In the genomic region with DNA sequence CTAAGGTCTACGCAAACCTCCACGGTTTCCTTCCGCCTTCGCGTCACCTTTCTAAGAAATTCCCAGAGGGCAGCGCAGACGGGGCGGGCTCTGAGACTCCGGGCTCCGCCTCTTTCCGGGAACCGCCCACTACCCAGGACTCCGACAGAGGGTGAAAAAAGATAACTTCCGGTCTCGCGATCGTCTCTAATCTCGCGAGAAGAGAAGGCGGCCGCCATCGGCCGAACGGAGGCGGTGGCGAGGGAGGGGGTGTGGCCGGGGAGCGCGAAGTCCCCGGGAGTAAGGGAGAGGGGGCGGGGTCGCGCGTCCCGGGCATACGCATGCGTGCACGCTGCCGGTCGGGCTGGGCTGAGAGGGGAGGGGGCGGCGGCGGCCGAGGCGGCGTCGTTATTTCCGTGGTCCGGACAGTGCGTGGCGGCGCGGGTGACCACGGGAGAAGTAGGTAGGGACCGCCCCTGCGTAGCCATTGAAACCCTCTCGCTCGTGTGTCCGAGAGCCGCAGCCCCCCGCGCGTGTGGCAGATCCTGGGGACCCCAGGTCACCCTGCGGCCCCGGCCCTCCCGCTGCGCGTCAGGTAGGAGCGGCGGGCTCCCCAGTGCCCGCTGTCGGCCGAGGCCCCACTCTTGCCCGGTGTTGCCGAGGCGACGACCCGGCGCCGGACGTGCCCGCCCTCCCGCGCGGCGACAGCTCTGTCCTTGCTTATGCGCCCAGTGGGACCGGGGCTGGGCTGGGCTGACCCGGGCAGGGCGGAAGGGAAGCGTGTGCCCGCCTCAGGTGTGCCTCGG, we compare ENCODE assay signal across 8 cellular contexts. TPM values are rescaled to one million over a fixed set of nuclear protein-coding genes. Genes with fewer than 3 reads are reported as not detected.
DNase-seq lines count a peak whose midpoint lies in the region; ATAC-seq and TF ChIP-seq lines count a peak whose summit lies in the region.

A gene (plus strand): TSS at position 315 of the 785 bp plus-strand sequence. CDS start 1,014 bp downstream, outside the sequence.

- DNase-seq in AG08395 (ENCODE audit: low spot score), result peak; percentile 99
- DNase-seq in NCI-H345 treated with DMSO at 0.1 percent for 48 hours (lab: John Stamatoyannopoulos, UW; ENCODE audit: unreplicated experiment), result peak; percentile 88
- DNase-seq in activated CD4-positive, CD25-positive, alpha-beta regulatory T cell (lab: John Stamatoyannopoulos, UW), result peak; percentile 97 to 98 (median 98)
- peak; percentile 99 for DNase-seq in central memory CD4-positive, alpha-beta T cell
- peak; percentile 99 for DNase-seq in immature natural killer cell
- DNase-seq in spleen, result peak; percentile 99

- H3K4me1 ChIP-seq in spleen, result peaks cover 23 to 55% (median 40%) of the 10 kb centered on the region in 6 donors

- TF ChIP-seq POLR2A in spleen (IDR thresholded peaks at IDR 0.05), result peak in 2 of 3 donors; percentile 5 to 37

- ATAC-seq in GM19023 (IDR thresholded peaks at IDR 0.05; ENCODE audit: unreplicated experiment) (peak; percentile 84), HG03280 (IDR thresholded peaks at IDR 0.05; ENCODE audit: unreplicated experiment) (peak; percentile 86)

- peak in 5 of 11 experiments; percentile 22 to 56 (median 44) for TF ChIP-seq CTCF in spleen (IDR thresholded peaks at IDR 0.05 in 8 of 11, conservative IDR thresholded peaks at IDR 0.05 in 3 of 11)

- no peaks in the 10 kb centered on the region for H3K27me3 ChIP-seq in spleen (replicated peaks in 1 of 7)

- peak within 1 kb of the TSS; percentile 81 to 96 (median 93) for H3K27ac ChIP-seq in spleen

- H3K36me3 ChIP-seq in spleen, result peaks cover 0 to 34% (median 4%) of the 10 kb centered on the region in 6 donors

- H3K4me1 Mint-ChIP-seq in immature natural killer cell, result peaks cover 10 to 13% of the 10 kb centered on the region in 2 donors

- H3K9me3 Mint-ChIP-seq in immature natural killer cell, result no peaks in the 10 kb centered on the region

- intact Hi-C loops in spleen (cut with DNase I; ENCODE audit: low total_unique reads), result loop anchor here (10.0 kb wide), 1 partner anchor 196 kb away; a partner anchor contains a TSS

- peak within 1 kb of the TSS; percentile 87 to 92 (median 89) for H3K4me3 Mint-ChIP-seq in immature natural killer cell

- H3K27ac Mint-ChIP-seq in immature natural killer cell, result peak within 1 kb of the TSS; percentile 89 to 97 (median 94)

- WGBS in spleen, 5 donors, result 0 to 1% (median 0%) methylated on average over 49 to 93 of the region's 93 CpGs

- H3K27me3 Mint-ChIP-seq in immature natural killer cell (ENCODE audit: low read depth in 3 of 3), result peaks cover 3 to 7% (median 3%) of the 10 kb centered on the region in 3 donors

- no peaks in the 10 kb centered on the region for H3K9me3 ChIP-seq in spleen

- H3K4me3 ChIP-seq in spleen, result peak within 1 kb of the TSS; percentile 75 to 97 (median 92)

- H3K36me3 Mint-ChIP-seq in immature natural killer cell, result peaks cover 0 to 9% (median 0%) of the 10 kb centered on the region in 3 donors

RNA-seq across cellular contexts. Expression of the gene that starts here (rescaled TPM):
- polyA plus RNA-seq in immature natural killer cell (10 to 100 TPM in 2 of 3 donors, 1 to 10 TPM in 1; 9.1 to 15.2 (median 12.8) TPM), spleen (1 to 10 TPM; 4.2 to 4.8 (median 4.6) TPM)
- 10 to 100 TPM; 10.6 to 23.7 (median 22.7) TPM for total RNA-seq in spleen

Comparison
In these comparisons a context has a peak if more than half of its experiments do, and no peak if none do; other contexts are left out.
1. Peak in every context shown above with its lines: DNase-seq, ATAC-seq, H3K4me3 ChIP-seq and H3K27ac ChIP-seq.